ENCODE assay signal across 9 cellular contexts in the genomic region with DNA sequence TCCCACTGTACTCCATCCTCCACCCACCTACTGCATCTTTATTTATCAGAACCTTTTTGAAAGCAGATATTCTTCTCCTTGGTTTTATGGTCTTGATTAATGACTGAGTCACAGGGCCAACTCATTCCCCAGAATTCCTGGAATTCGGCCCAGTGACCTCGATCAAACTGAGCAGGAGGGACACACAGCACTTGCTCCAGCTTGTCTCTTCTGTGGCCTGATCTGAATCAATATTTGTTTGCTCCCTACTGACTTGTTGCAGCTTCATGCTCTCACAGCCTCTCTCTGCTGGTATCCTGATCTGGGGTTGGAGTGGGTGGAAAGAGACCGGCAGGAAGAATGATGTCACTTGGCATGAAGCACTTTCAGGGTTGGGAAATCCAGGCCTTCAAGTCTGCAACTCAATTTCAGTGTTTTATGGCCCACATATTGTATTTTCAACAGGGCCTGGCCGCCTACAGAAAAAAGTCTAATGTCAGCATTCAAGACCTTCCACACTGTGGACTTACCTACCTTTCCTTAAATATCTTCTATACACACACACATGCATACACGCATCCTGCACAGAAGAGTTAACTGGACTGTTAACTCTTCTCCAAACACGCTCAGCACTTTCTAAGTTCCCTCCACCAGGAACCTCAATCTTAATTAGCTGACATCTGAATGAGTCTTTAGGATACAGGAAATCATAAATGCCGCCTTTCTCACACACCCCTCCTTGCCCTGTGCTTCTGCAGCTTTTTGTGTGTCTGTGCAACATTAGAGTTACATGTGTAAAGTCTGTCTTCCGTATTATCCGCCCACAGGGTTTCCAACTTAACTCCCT. TPM values are rescaled to one million over a fixed set of nuclear protein-coding genes. Genes with fewer than 3 reads are reported as not detected.
DNase-seq lines count a peak whose midpoint lies in the region; ATAC-seq, FAIRE-seq and TF ChIP-seq lines count a peak whose summit lies in the region.
"Had no signal": no experiment of that assay in that cellular context is flagged by ENCODE, and none has a peak within 500 bp of the region (broad histone marks: within the 10 kb centered on the region; RNA-seq: fewer than 3 reads in every experiment).

No MANE protein-coding gene starts in this region.

- H3K27me3 Mint-ChIP-seq in T-helper 1 cell treated with Interleukin-12 subunit alpha and Interleukin-12 subunit beta and Interleukin-4 antibody, amounts not matched to agents 30 μg/mL and 1 μg/mL, for 36 hours (ENCODE audit: low read depth) = no peaks in the 10 kb centered on the region

- no peak overlapping the region for H3K4me3 Mint-ChIP-seq in T-helper 1 cell treated with Interleukin-12 subunit alpha and Interleukin-12 subunit beta and Interleukin-4 antibody, amounts not matched to agents 30 μg/mL and 1 μg/mL, for 36 hours

- H3K36me3 ChIP-seq in lower lobe of right lung = peaks cover 15% of the 10 kb centered on the region

- DNase-seq in T-helper 1 cell (no peak), NCI-H2196 treated with DMSO at 0.1 percent for 48 hours (lab: John Stamatoyannopoulos, UW; ENCODE audit: unreplicated experiment) (peak; percentile 70), caudate nucleus (lab: John Stamatoyannopoulos, UW) (peak in 7 of 61 donors; percentile 9 to 38 (median 21)), lower lobe of right lung (no peak), urothelium cell line (ENCODE audit: low spot score) (peak; percentile 84), T-helper 9 cell (no peak)

- H3K9me3 Mint-ChIP-seq in T-helper 1 cell treated with Interleukin-12 subunit alpha and Interleukin-12 subunit beta and Interleukin-4 antibody, amounts not matched to agents 30 μg/mL and 1 μg/mL, for 36 hours = no peaks in the 10 kb centered on the region

- intact Hi-C loops in lower lobe of right lung (cut with DNase I) = no loop called here

- peak overlapping the region; percentile 66 for H3K27ac Mint-ChIP-seq in T-helper 1 cell treated with Interleukin-12 subunit alpha and Interleukin-12 subunit beta and Interleukin-4 antibody, amounts not matched to agents 30 μg/mL and 1 μg/mL, for 36 hours

- H3K27ac ChIP-seq in caudate nucleus (ENCODE audit: low read depth, low read length) (peak overlapping the region; percentile 5), lower lobe of right lung (peak overlapping the region; percentile 95)

- H3K4me3 ChIP-seq in lower lobe of right lung = peak overlapping the region; percentile 78

- H3K4me1 ChIP-seq in lower lobe of right lung = peaks cover 86% of the 10 kb centered on the region

- H3K9me3 ChIP-seq in lower lobe of right lung = no peaks in the 10 kb centered on the region

- ATAC-seq in lower lobe of right lung (peak; percentile 39 to 50), HG03159 (IDR thresholded peaks at IDR 0.05; ENCODE audit: unreplicated experiment) (no peak)

- H3K36me3 Mint-ChIP-seq in T-helper 1 cell treated with Interleukin-12 subunit alpha and Interleukin-12 subunit beta and Interleukin-4 antibody, amounts not matched to agents 30 μg/mL and 1 μg/mL, for 36 hours (ENCODE audit: low read depth) = peaks cover 42% of the 10 kb centered on the region

- no peak for TF ChIP-seq CTCF in lower lobe of right lung (IDR thresholded peaks at IDR 0.05)

- peak; percentile 44 for FAIRE-seq in urothelium cell line (lab: Jason Lieb, UNC)
- FAIRE-seq: G401.6 had no signal

- H3K27me3 ChIP-seq in lower lobe of right lung (ENCODE audit: low read depth) = no peaks in the 10 kb centered on the region

- H3K4me1 Mint-ChIP-seq in T-helper 1 cell treated with Interleukin-12 subunit alpha and Interleukin-12 subunit beta and Interleukin-4 antibody, amounts not matched to agents 30 μg/mL and 1 μg/mL, for 36 hours (ENCODE audit: low read depth) = peaks cover 68% of the 10 kb centered on the region

RNA-seq across cellular contexts. Expression of a gene that starts 4.6 kb away (rescaled TPM):
- total RNA-seq in lower lobe of right lung = 834 TPM

Comparison
In these comparisons a context has a peak if more than half of its experiments do, and no peak if none do; other contexts are left out.
1. DNase-seq: peak in NCI-H2196 treated with DMSO at 0.1 percent for 48 hours (single experiment) and urothelium cell line (single experiment); none in T-helper 1 cell (0 of 5), lower lobe of right lung (single experiment) and T-helper 9 cell (single experiment).